In the genomic region with DNA sequence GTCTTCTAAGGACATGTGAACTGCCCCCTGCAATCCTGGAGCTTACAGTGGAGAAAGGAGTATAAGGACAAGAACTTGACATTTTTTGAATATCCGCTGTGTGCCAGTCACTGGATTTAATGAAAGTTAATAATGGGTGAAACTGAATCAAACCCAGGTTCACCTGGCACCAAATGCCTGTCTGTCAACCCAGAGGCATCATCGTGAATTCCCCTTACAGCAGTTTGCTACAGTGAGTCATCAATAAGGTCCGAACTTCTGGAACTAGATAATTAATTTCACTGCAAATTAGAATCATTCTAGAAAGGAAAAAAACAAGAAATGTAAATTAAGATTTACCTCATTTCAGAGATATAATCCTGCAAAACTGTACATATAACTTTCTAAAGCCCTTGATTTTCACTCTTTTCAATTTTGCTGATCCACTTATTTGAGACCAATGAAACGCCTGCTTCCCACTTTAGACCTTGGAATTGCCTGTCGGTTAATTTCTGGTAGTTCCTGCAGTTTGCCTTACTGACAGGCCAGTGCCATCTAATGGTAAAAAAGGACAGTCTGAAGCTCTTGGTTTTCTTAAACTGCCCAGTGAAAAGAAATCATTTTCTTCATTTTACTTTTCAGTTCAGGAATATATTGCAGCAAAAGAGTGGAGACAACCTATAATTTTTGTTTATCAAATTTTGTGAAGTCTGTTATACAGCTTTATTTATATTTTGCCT, we compare ENCODE assay signal across 13 cellular contexts. TPM values are rescaled to one million over a fixed set of nuclear protein-coding genes. Genes with fewer than 3 reads are reported as not detected.
DNase-seq lines count a peak whose midpoint lies in the region; ATAC-seq, FAIRE-seq and TF ChIP-seq lines count a peak whose summit lies in the region.
"Had no signal": no experiment of that assay in that cellular context is flagged by ENCODE, and none has a peak within 500 bp of the region (broad histone marks: within the 10 kb centered on the region; RNA-seq: fewer than 3 reads in every experiment).

No MANE protein-coding gene starts in this region.

- H2BK120ac ChIP-seq in H1 (replicated peaks; ENCODE audit: low read depth, low read length): no peak overlapping the region

- peaks cover 13% of the 10 kb centered on the region for H3K79me1 ChIP-seq in H1 (ENCODE audit: low read depth, low read length)

- peaks cover 4 to 93% of the 10 kb centered on the region in 2 experiments for H3K79me2 ChIP-seq in H1 (ENCODE audit: control insufficient read depth in 1 of 2, insufficient read depth in 2 of 2, low read length in 2 of 2)

- POLR2A ChIA-PET in H1 (lab: Charles Lee; ENCODE audit: partially characterized antibody): interaction anchor here (0.7 to 0.9 kb wide), 2 partner anchors 9 to 83 kb away, joined by 3 read pairs; a partner anchor contains a TSS

- H3K4ac ChIP-seq in H1 (replicated peaks; ENCODE audit: insufficient read length, low read depth, low read length): no peak overlapping the region

- DNase-seq in D721Med (ENCODE audit: insufficient read length, low spot score): no peak
- peak; percentile 26 for DNase-seq in OCI-M1 (lab: John Stamatoyannopoulos, UW)
- DNase-seq in H1 (ENCODE audit: low read depth in 1 of 2, low spot score in 2 of 2): no peak
- DNase-seq in right lobe of liver: no peak
- DNase-seq in GM12891 (ENCODE audit: insufficient read length, low spot score): no peak
- no peak for DNase-seq in H7
- DNase-seq: CD8-positive, alpha-beta T cell; NCI-H446 treated with DMSO at 0.1 percent for 48 hours; T-helper 9 cell had no signal

- TF ChIP-seq CTCF in D721Med (IDR thresholded peaks at IDR 0.05; ENCODE audit: insufficient read depth, missing control alignments) (peak; percentile 2), H1 (IDR thresholded peaks at IDR 0.05; ENCODE audit: control extremely low read depth in 1 of 3, insufficient read depth in 1 of 3, low read depth in 1 of 3, low read length in 3 of 3) (peak in 2 of 3 experiments; percentile 39 to 42; a peak in 2 of 4 replicates), right lobe of liver (IDR thresholded peaks at IDR 0.05) (peak; percentile 51 to 64 (median 58))

- no peaks in the 10 kb centered on the region for H3K9me3 ChIP-seq in H1 (ENCODE audit: insufficient read depth in 2 of 2, low read depth in 1 of 2, low read length in 1 of 2)
- no peaks in the 10 kb centered on the region for H3K9me3 ChIP-seq in right lobe of liver

- intact Hi-C loops in right lobe of liver (cut with DNase I): no loop called here

- H2BK5ac ChIP-seq in H1 (ENCODE audit: low read depth, low read length): no peak overlapping the region

- no peak overlapping the region for H3K9ac ChIP-seq in H1 (replicated peaks in 1 of 4; ENCODE audit: extremely low read depth in 1 of 4, low read depth in 3 of 4, low read length in 3 of 4)

- TF ChIP-seq POLR2A in H1 (IDR thresholded peaks at IDR 0.05; ENCODE audit: control extremely low read depth in 1 of 2, low read depth in 2 of 2, low read length in 2 of 2) (no peak), right lobe of liver (IDR thresholded peaks at IDR 0.05) (no peak), GM12891 (IDR thresholded peaks at IDR 0.05; ENCODE audit: low read depth, low read length) (no peak)

- H3K27ac ChIP-seq in H1 (ENCODE audit: low read depth, low read length) (no peak overlapping the region), right lobe of liver (no peak overlapping the region)
- H3K27ac ChIP-seq: skin epidermis had no signal

- H4K91ac ChIP-seq in H1 (replicated peaks; ENCODE audit: insufficient read length, low read length): no peak overlapping the region

- no peak overlapping the region for H2BK20ac ChIP-seq in H1 (ENCODE audit: low read length)

- H3K4me2 ChIP-seq in H1 (ENCODE audit: insufficient read depth in 1 of 2, low read depth in 2 of 2, low read length in 2 of 2): no peak overlapping the region

- FAIRE-seq in D721Med (lab: Jason Lieb, UNC) (no peak), H1 (lab: Jason Lieb, UNC) (no peak), GM12891 (lab: Jason Lieb, UNC) (no peak)

- peak; percentile 74 to 89 (median 77) for ATAC-seq in right lobe of liver
- no peak for ATAC-seq in HG03460 (IDR thresholded peaks at IDR 0.05; ENCODE audit: unreplicated experiment)
- no peak for ATAC-seq in HG02623 (IDR thresholded peaks at IDR 0.05; ENCODE audit: unreplicated experiment)
- ATAC-seq: CD8-positive, alpha-beta T cell had no signal

- no peak overlapping the region for H2BK12ac ChIP-seq in H1 (ENCODE audit: low read depth, low read length)

- no peak overlapping the region for H4K8ac ChIP-seq in H1 (ENCODE audit: extremely low read depth, insufficient read depth, low read length)

- TF ChIP-seq EP300 in H1 (IDR thresholded peaks at IDR 0.05; ENCODE audit: borderline replicate concordance in 1 of 2, low read depth in 2 of 2, low read length in 2 of 2): no peak

- no peak overlapping the region for H3K18ac ChIP-seq in H1 (ENCODE audit: extremely low read depth, low read length)

- H3K23ac ChIP-seq in H1 (ENCODE audit: insufficient read length): no peak overlapping the region

- TF ChIP-seq RAD21 in H1 (IDR thresholded peaks at IDR 0.05 in 1 of 2, conservative IDR thresholded peaks at IDR 0.05 in 1 of 2; ENCODE audit: low read depth in 2 of 2, low read length in 2 of 2): peak; percentile 61 to 70

- H3K4me1 ChIP-seq in H1 (replicated peaks in 1 of 4; ENCODE audit: control insufficient read depth in 3 of 4, insufficient read depth in 4 of 4, low read length in 3 of 4) (peaks cover 0 to 4% (median 0%) of the 10 kb centered on the region in 4 experiments; a peak in 1 of 7 replicates), right lobe of liver (no peaks in the 10 kb centered on the region)

- H3K27me3 ChIP-seq in H1 (replicated peaks in 1 of 4; ENCODE audit: control insufficient read depth in 3 of 4, extremely low read depth in 1 of 4, insufficient read depth in 3 of 4, low read length in 3 of 4): peaks cover 0 to 1% (median 0%) of the 10 kb centered on the region in 4 experiments; a peak in 1 of 7 replicates
- no peaks in the 10 kb centered on the region for H3K27me3 ChIP-seq in right lobe of liver
- H3K27me3 ChIP-seq in H7 (ENCODE audit: control insufficient read depth, insufficient read depth, low read length): no peaks in the 10 kb centered on the region

- CTCF ChIA-PET in H1 (lab: Charles Lee; ENCODE audit: partially characterized antibody): interaction anchor here (0.7 to 2.5 kb wide), 6 partner anchors 12 to 610 kb away, joined by 3 to 5 read pairs (median 3); no protein-coding TSS in a partner anchor

- H2AK5ac ChIP-seq in H1 (ENCODE audit: low read depth, low read length): no peak overlapping the region

- no peak overlapping the region for H4K5ac ChIP-seq in H1 (ENCODE audit: insufficient read length, low read depth, low read length)

- 91% methylated on average over 5 of the region's 5 CpGs; no CpG with 5 or more reads in 1 of the 2 experiments for WGBS in H1 (ENCODE audit: extremely low coverage in 1 of 2, insufficient coverage in 1 of 2, insufficient read length in 1 of 2, insufficient replicate concordance in 2 of 2, low coverage in 1 of 2, low lambda C conversion rate in 2 of 2, missing lambda C conversion rate in 1 of 2), 2 experiments
- 46% methylated on average over 5 of the region's 5 CpGs for WGBS in right lobe of liver (ENCODE audit: insufficient coverage, low coverage, low lambda C conversion rate, missing lambda C conversion rate)

- H4K20me1 ChIP-seq in H1 (replicated peaks in 1 of 2; ENCODE audit: control insufficient read depth in 1 of 2, insufficient read depth in 2 of 2, low read length in 2 of 2): peaks cover 0 to 3% of the 10 kb centered on the region in 2 experiments

- no peak overlapping the region for H3K4me3 ChIP-seq in H1 (ENCODE audit: extremely low read depth in 1 of 4, insufficient read depth in 2 of 4, low read depth in 3 of 4, low read length in 4 of 4)
- H3K4me3 ChIP-seq in right lobe of liver: no peak overlapping the region
- H3K4me3 ChIP-seq in H7 (ENCODE audit: insufficient read depth, low read depth, low read length): no peak overlapping the region
- H3K4me3 ChIP-seq: skin epidermis had no signal

- no peak overlapping the region for H3K56ac ChIP-seq in H1 (replicated peaks; ENCODE audit: insufficient read length, low read depth, low read length)

- no peak overlapping the region for H3K14ac ChIP-seq in H1 (ENCODE audit: insufficient read length)

- H3K23me2 ChIP-seq in H1 (ENCODE audit: low read depth, low read length): no peaks in the 10 kb centered on the region

- no peak overlapping the region for H2AFZ ChIP-seq in H1 (ENCODE audit: low read length)

- H3K36me3 ChIP-seq in H1 (ENCODE audit: control insufficient read depth in 2 of 4, insufficient read depth in 4 of 4, low read length in 3 of 4) (peaks cover 0 to 3% (median 1%) of the 10 kb centered on the region in 4 experiments; a peak in 3 of 8 replicates), right lobe of liver (no peaks in the 10 kb centered on the region), H7 (replicated peaks; ENCODE audit: control insufficient read depth, insufficient read depth, low read length) (no peaks in the 10 kb centered on the region)

- no peak overlapping the region for H2BK15ac ChIP-seq in H1 (ENCODE audit: low read length)

RNA-seq across cellular contexts. Expression of a gene that starts 8.2 kb away (rescaled TPM):
- 138 and 144 TPM in 2 replicates for total RNA-seq in H1 (2021; fragmentation: NEBNext Ultra II Directional; extraction: Animal tissue kit (Norgen Biotek cat#: 25700))
- polyA plus RNA-seq in H1 (2011; rRNA removed): 37.4 and 60.1 TPM in 2 replicates
- 69.1 TPM for polyA plus RNA-seq in H1 (2011; cell fraction: cytosol; rRNA removed)
- 34.8 TPM for polyA plus RNA-seq in H1 (2011; cell fraction: nucleus; rRNA removed)
- polyA plus RNA-seq in H1 (2012, experiment 1 of 2): 56.1 to 88.2 TPM (median 73.0 TPM) in 4 replicates
- 3.9 TPM for polyA plus RNA-seq in H1 (2012, experiment 2 of 2)
- polyA plus RNA-seq in H1 (2013, experiment 1 of 2): 178 TPM
- polyA plus RNA-seq in H1 (2013, experiment 2 of 2): 179 TPM
- 86.2 and 137 TPM in 2 replicates for polyA minus RNA-seq in H1 (2011; rRNA and poly(A)+ RNA removed)
- 57.0 TPM for polyA minus RNA-seq in H1 (2011; cell fraction: cytosol; rRNA and poly(A)+ RNA removed)
- 48.2 TPM for polyA minus RNA-seq in H1 (2011; cell fraction: nucleus; rRNA and poly(A)+ RNA removed)
- 10 to 100 TPM in 5 of 6 experiments, 1 to 10 TPM in 1; 9.8 to 27.0 (median 16.4) TPM for total RNA-seq in right lobe of liver
- 8.7 TPM for polyA plus RNA-seq in GM12891 (2012; ENCODE audit: low read depth, missing spikeins)
- 51.7 and 66.0 TPM in 2 replicates for total RNA-seq in H7 (2014; rRNA removed; shearing (Covaris generic))
- total RNA-seq: CD8-positive, alpha-beta T cell had no signal
- polyA plus RNA-seq: IgD-negative memory B cell had no signal

RNA-seq across cellular contexts. Expression of a gene that starts 58.6 kb away (rescaled TPM):
- 0.06 and 0.07 TPM in 2 replicates for total RNA-seq in H1 (2021; fragmentation: NEBNext Ultra II Directional; extraction: Animal tissue kit (Norgen Biotek cat#: 25700))
- 0.02 and 0.03 TPM in 2 replicates for polyA plus RNA-seq in H1 (2011; rRNA removed)
- 0.05 TPM for polyA plus RNA-seq in H1 (2011; cell fraction: cytosol; rRNA removed)
- polyA plus RNA-seq in H1 (2011; cell fraction: nucleus; rRNA removed): 0.03 TPM
- polyA plus RNA-seq in H1 (2012, experiment 1 of 2): 0.03 to 0.05 TPM in 2 of 4 replicates, not detected in the others
- polyA plus RNA-seq in H1 (2012, experiment 2 of 2): not detected
- polyA plus RNA-seq in H1 (2013, experiment 1 of 2): 0.18 TPM
- polyA plus RNA-seq in H1 (2013, experiment 2 of 2): 0.18 TPM
- 0.10 and 0.16 TPM in 2 replicates for polyA minus RNA-seq in H1 (2011; rRNA and poly(A)+ RNA removed)
- polyA minus RNA-seq in H1 (2011; cell fraction: cytosol; rRNA and poly(A)+ RNA removed): not detected
- not detected for polyA minus RNA-seq in H1 (2011; cell fraction: nucleus; rRNA and poly(A)+ RNA removed)
- total RNA-seq in right lobe of liver: under 1 TPM in 1 of 6 experiments, not detected in 5; 0.09 TPM
- 0.01 TPM for polyA plus RNA-seq in GM12891 (2012; ENCODE audit: low read depth, missing spikeins)
- not detected in 2 replicates for total RNA-seq in H7 (2014; rRNA removed; shearing (Covaris generic))
- total RNA-seq: CD8-positive, alpha-beta T cell had no signal

Comparison
In these comparisons a context has a peak if more than half of its experiments do, and no peak if none do; other contexts are left out.
1. CTCF ChIP-seq: peak in every context shown above with its lines; median percentile 58 in right lobe of liver; 40 in H1; 2 in D721Med.
2. ATAC-seq: peak in right lobe of liver (4 of 4); none in HG03460 (single experiment) and HG02623 (single experiment).